Comparison of ENCODE assay signal across 17 cellular contexts in the genomic region with DNA sequence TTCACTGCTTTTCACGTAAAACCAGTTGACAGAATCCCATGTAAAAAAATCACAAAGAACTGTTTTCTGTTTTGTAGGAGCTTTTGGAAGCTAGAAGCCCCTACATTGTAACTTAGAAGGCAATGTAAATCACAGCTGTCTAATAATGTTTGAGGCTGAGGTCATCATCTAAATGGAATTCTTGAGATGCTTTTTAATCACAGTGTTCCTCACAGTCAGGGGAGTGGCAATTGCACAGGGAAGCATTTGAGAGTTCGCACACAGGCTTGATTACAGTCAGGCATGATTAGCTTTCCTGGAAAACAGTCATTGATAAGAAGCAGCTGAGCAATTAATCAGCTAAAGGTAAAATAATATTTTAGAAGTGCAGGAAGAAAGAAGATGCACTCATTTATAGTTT. TPM values are rescaled to one million over a fixed set of nuclear protein-coding genes. Genes with fewer than 3 reads are reported as not detected.
DNase-seq lines count a peak whose midpoint lies in the region; ATAC-seq and TF ChIP-seq lines count a peak whose summit lies in the region.
"Had no signal": no experiment of that assay in that cellular context is flagged by ENCODE, and none has a peak within 500 bp of the region (broad histone marks: within the 10 kb centered on the region; RNA-seq: fewer than 3 reads in every experiment).

No MANE protein-coding gene starts in this region.

- intact Hi-C loops in heart right ventricle (cut with DNase I) (loop anchor here in 2 of 10 donors (10.0 kb wide), 2 partner anchors 195 to 375 kb away; no protein-coding TSS in a partner anchor), right cardiac atrium (cut with DNase I) (no loop called here), upper lobe of right lung (cut with DNase I) (no loop called here)

- POLR2A ChIA-PET in RWPE1 (lab: Yijun Ruan, JAX; ENCODE audit: low non-redundant PET): no interaction called here

- CTCF ChIA-PET in RWPE1 (lab: Yijun Ruan, JAX): no interaction called here

- H3K27ac ChIP-seq in heart right ventricle (peak overlapping the region in 3 of 10 donors; percentile 36 to 58 (median 45)), right cardiac atrium (ENCODE audit: low read length) (no peak overlapping the region), RWPE1 (no peak overlapping the region), foreskin keratinocyte (no peak overlapping the region), upper lobe of right lung (no peak overlapping the region), osteoblast (ENCODE audit: low read depth, low read length) (no peak overlapping the region), coronary artery (no peak overlapping the region)

- ATAC-seq in heart right ventricle (peak in 5 of 8 donors; percentile 43 to 77 (median 59)), right cardiac atrium (no peak), foreskin keratinocyte (peak; percentile 70), upper lobe of right lung (peak; percentile 30)
- ATAC-seq: activated naive CD8-positive, alpha-beta T cell treated with anti-CD3 and anti-CD28 coated beads, Interleukin-2, amount 50 U/mL, for 24 hours; HepG2 had no signal

- no peak overlapping the region for H3K4me3 ChIP-seq in heart right ventricle
- H3K4me3 ChIP-seq in right cardiac atrium (ENCODE audit: low read length): no peak overlapping the region
- H3K4me3 ChIP-seq in upper lobe of right lung: no peak overlapping the region
- H3K4me3 ChIP-seq in osteoblast (ENCODE audit: insufficient read depth, low read length): no peak overlapping the region
- H3K4me3 ChIP-seq in coronary artery: no peak overlapping the region
- H3K4me3 ChIP-seq: HAP-1, lung had no signal

- no peaks in the 10 kb centered on the region for H4K20me1 ChIP-seq in osteoblast (ENCODE audit: insufficient read depth, low read length)

- no peaks in the 10 kb centered on the region for H3K9me3 ChIP-seq in heart right ventricle
- no peaks in the 10 kb centered on the region for H3K9me3 ChIP-seq in right cardiac atrium (ENCODE audit: control insufficient read depth, low read length)
- H3K9me3 ChIP-seq in upper lobe of right lung: no peaks in the 10 kb centered on the region
- no peaks in the 10 kb centered on the region for H3K9me3 ChIP-seq in osteoblast (ENCODE audit: low read depth, low read length)
- H3K9me3 ChIP-seq: HAP-1 had no signal

- no peak for TF ChIP-seq CTCF in heart right ventricle (IDR thresholded peaks at IDR 0.05)
- TF ChIP-seq CTCF in RWPE1 (conservative IDR thresholded peaks at IDR 0.05; ENCODE audit: low read depth): no peak
- TF ChIP-seq CTCF in foreskin keratinocyte (conservative IDR thresholded peaks at IDR 0.05): no peak
- TF ChIP-seq CTCF in upper lobe of right lung (IDR thresholded peaks at IDR 0.05): no peak
- TF ChIP-seq CTCF in osteoblast (IDR thresholded peaks at IDR 0.05; ENCODE audit: extremely low read depth, low read depth, low read length): no peak
- no peak for TF ChIP-seq CTCF in coronary artery (IDR thresholded peaks at IDR 0.05)

- no peak overlapping the region for H2AFZ ChIP-seq in osteoblast (ENCODE audit: low read length)

- WGBS in heart right ventricle, 2 donors: 43 to 47% methylated on average over 2 of the region's 2 CpGs
- WGBS in right cardiac atrium: 47% methylated on average over 2 of the region's 2 CpGs

- H3K79me2 ChIP-seq in osteoblast (ENCODE audit: insufficient read depth, low read length): no peaks in the 10 kb centered on the region

- no peak overlapping the region for H3K4me2 ChIP-seq in osteoblast (ENCODE audit: insufficient read depth, low read length)

- H3K4me1 ChIP-seq in heart right ventricle: peaks cover 0 to 32% (median 13%) of the 10 kb centered on the region in 9 donors
- no peaks in the 10 kb centered on the region for H3K4me1 ChIP-seq in right cardiac atrium (ENCODE audit: control insufficient read depth, insufficient read depth, low read length)
- peaks cover 9% of the 10 kb centered on the region for H3K4me1 ChIP-seq in foreskin keratinocyte
- H3K4me1 ChIP-seq in upper lobe of right lung: no peaks in the 10 kb centered on the region
- no peaks in the 10 kb centered on the region for H3K4me1 ChIP-seq in osteoblast (ENCODE audit: insufficient read depth, low read length)

- H3K27me3 ChIP-seq in heart right ventricle (peaks cover 0 to 19% (median 11%) of the 10 kb centered on the region in 7 donors), right cardiac atrium (ENCODE audit: control insufficient read depth, insufficient read depth) (no peaks in the 10 kb centered on the region), foreskin keratinocyte (peaks cover 6% of the 10 kb centered on the region), upper lobe of right lung (peaks cover 8% of the 10 kb centered on the region), osteoblast (ENCODE audit: insufficient read depth, low read length) (peaks cover 15% of the 10 kb centered on the region)

- DNase-seq in heart right ventricle: no peak
- DNase-seq in right cardiac atrium: no peak
- peak; percentile 18 for DNase-seq in RWPE1 (ENCODE audit: low spot score)
- DNase-seq in foreskin keratinocyte: peak; percentile 23 to 68
- DNase-seq in upper lobe of right lung: no peak
- DNase-seq in osteoblast (ENCODE audit: insufficient read length, low spot score, missing footprints): no peak
- DNase-seq in coronary artery (ENCODE audit: low spot score): no peak
- no peak for DNase-seq in NCI-H187 treated with DMSO at 0.1 percent for 48 hours (lab: John Stamatoyannopoulos, UW)
- DNase-seq: activated CD8-positive, alpha-beta memory T cell treated with anti-CD3 and anti-CD28 coated beads for 24 hours; activated naive CD8-positive, alpha-beta T cell treated with anti-CD3 and anti-CD28 coated beads, Interleukin-2, amount 50 U/mL, for 24 hours; cerebellar nuclear complex; NCI-H2107 had no signal

- H3K36me3 ChIP-seq in heart right ventricle (no peaks in the 10 kb centered on the region), upper lobe of right lung (no peaks in the 10 kb centered on the region), osteoblast (ENCODE audit: insufficient read depth, low read length) (no peaks in the 10 kb centered on the region)
- H3K36me3 ChIP-seq: HAP-1 had no signal

RNA-seq across cellular contexts. Expression of gene SLC17A8, which starts 2.9 kb away (rescaled TPM):
- total RNA-seq in heart right ventricle: under 1 TPM in 2 of 10 donors, not detected in 8; 0.08 to 0.17 TPM
- not detected for polyA plus RNA-seq in heart right ventricle
- total RNA-seq in right cardiac atrium: under 1 TPM in 1 of 4 donors, not detected in 3; 0.09 TPM
- polyA plus RNA-seq in right cardiac atrium: 0.02 TPM
- total RNA-seq in foreskin keratinocyte: not detected in 2 replicates
- polyA plus RNA-seq in foreskin keratinocyte: not detected in 2 replicates
- total RNA-seq in upper lobe of right lung: 0.14 TPM
- not detected in 2 replicates for total RNA-seq in osteoblast
- total RNA-seq: activated T-helper 1 cell treated with anti-CD3 and anti-CD28 coated beads, Interleukin-12 subunit alpha, Interleukin-12 subunit beta, Interleukin-2, Interleukin-4 antibody, amounts not matched to agents 30 ng/mL and 10 ng/mL and 1 ng/mL, durations not matched to agents 14 hours and 24 hours and 36 hours; T-helper 1 cell treated with Interleukin-12 subunit alpha and Interleukin-12 subunit beta and Interleukin-4 antibody, amounts not matched to agents 30 ng/mL and 1 ng/mL, for 36 hours had no signal

Comparison
In these comparisons a context has a peak if more than half of its experiments do, and no peak if none do; other contexts are left out.
1. ATAC-seq: peak in heart right ventricle (5 of 8), foreskin keratinocyte (single experiment) and upper lobe of right lung (single experiment); none in right cardiac atrium (0 of 2).
2. DNase-seq: peak in RWPE1 (single experiment) and foreskin keratinocyte (2 of 2); none in heart right ventricle (0 of 2), right cardiac atrium (0 of 3), upper lobe of right lung (single experiment), osteoblast (single experiment), coronary artery (single experiment) and NCI-H187 treated with DMSO at 0.1 percent for 48 hours (single experiment).